9 cellular contexts compared by ENCODE assay signal in the genomic region with DNA sequence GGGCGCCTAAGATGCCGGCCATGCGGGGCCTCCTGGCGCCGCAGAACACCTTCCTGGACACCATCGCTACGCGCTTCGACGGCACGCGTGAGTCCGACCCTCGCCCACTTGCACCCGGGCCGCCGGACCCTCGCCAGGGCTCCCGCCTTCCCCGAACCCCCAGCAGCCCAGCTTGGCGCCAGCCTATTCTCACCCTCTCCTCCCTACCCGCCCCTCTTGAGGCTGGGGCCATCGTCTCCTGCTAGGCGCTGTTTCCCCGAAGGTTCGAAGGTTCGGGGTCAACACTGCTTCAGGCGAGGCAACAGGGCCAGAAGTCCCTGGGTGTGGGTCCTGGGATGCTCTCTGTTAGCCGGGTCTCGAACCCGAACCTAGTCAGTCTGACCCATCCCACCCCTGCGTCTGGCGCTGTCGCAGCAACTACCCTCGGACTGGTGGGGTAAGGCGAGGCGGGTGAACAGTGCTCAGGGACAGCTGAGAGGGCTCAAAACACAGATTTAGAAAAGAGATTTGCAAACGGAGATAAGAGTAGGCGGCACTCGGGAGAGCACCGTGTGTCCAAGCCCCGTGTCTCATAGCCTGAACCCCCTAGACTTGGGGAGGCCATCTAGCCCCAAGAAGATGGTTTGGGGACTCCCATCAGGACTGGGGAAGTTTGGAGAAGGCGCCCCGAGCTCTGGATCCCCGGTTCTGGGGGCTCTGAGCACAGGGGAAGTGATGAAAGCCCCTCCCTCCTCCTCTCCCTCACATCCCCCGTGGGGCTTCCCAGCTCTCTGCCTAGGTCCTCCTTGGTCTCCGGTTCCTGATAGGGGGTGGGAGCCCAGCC. TPM values are rescaled to one million over a fixed set of nuclear protein-coding genes. Genes with fewer than 3 reads are reported as not detected.
A peak's percentile ranks its signal among the peaks of the same experiment; 100 is the strongest.
DNase-seq lines count a peak whose midpoint lies in the region; ATAC-seq, FAIRE-seq and TF ChIP-seq lines count a peak whose summit lies in the region.
"Had no signal": no experiment of that assay in that cellular context is flagged by ENCODE, and none has a peak within 500 bp of the region (broad histone marks: within the 10 kb centered on the region; RNA-seq: fewer than 3 reads in every experiment).

No MANE protein-coding gene starts in this region.

- H3K36me3 Mint-ChIP-seq in activated CD4-positive, alpha-beta memory T cell treated with anti-CD3 and anti-CD28 coated beads, Interleukin-2, amount 10 ng/mL, durations not matched to agents 7 days and 5 days (ENCODE audit: low read depth), result no peaks in the 10 kb centered on the region

- H3K4me3 ChIP-seq in HepG2 (replicated peaks in 1 of 3; ENCODE audit: insufficient read depth in 1 of 3, low read depth in 2 of 3, low read length in 3 of 3) (peak overlapping the region in 1 of 3 experiments; percentile 77; a peak in 1 of 6 replicates), urinary bladder (ENCODE audit: low read depth, low read length) (peak overlapping the region; percentile 53)

- peaks cover 26% of the 10 kb centered on the region for H3K4me1 Mint-ChIP-seq in activated CD4-positive, alpha-beta memory T cell treated with anti-CD3 and anti-CD28 coated beads, Interleukin-2, amount 10 ng/mL, durations not matched to agents 7 days and 5 days

- H3K27ac ChIP-seq in HepG2 (ENCODE audit: extremely low read length, insufficient read depth, low read length), result no peak overlapping the region
- no peak overlapping the region for H3K27ac ChIP-seq in urinary bladder (ENCODE audit: low read depth)

- no peaks in the 10 kb centered on the region for H3K9me3 ChIP-seq in HepG2 (ENCODE audit: low read length)

- no peaks in the 10 kb centered on the region for H3K9me3 Mint-ChIP-seq in activated CD4-positive, alpha-beta memory T cell treated with anti-CD3 and anti-CD28 coated beads, Interleukin-2, amount 10 ng/mL, durations not matched to agents 7 days and 5 days

- in situ Hi-C loops in HepG2 (cut with HindIII; ENCODE audit: extremely low pct_ligation_motif_present, low pct_unique_long_range_greater_than_20kb), result no loop called here

- no peak for TF ChIP-seq RAD21 in HepG2 (CRISPR knock-in tag; IDR thresholded peaks at IDR 0.05)

- H3K36me3 ChIP-seq in HepG2 (replicated peaks in 1 of 2; ENCODE audit: control insufficient read depth in 1 of 2, insufficient read depth in 2 of 2, low read length in 2 of 2), result no peaks in the 10 kb centered on the region
- H3K36me3 ChIP-seq in urinary bladder (ENCODE audit: insufficient read depth), result no peaks in the 10 kb centered on the region

- TF ChIP-seq EP300 in HepG2 (IDR thresholded peaks at IDR 0.05; ENCODE audit: low read depth in 2 of 2, low read length in 2 of 2) (no peak), HepG2 (CRISPR knock-in tag; IDR thresholded peaks at IDR 0.05; ENCODE audit: borderline replicate concordance) (no peak)

- CTCF ChIA-PET in activated CD4-positive, alpha-beta memory T cell treated with anti-CD3 and anti-CD28 coated beads, Interleukin-2, amount 10 ng/mL, durations not matched to agents 7 days and 5 days (lab: Charles Lee), result interaction anchor here (1.6 to 2.7 kb wide), 2 partner anchors 14 to 41 kb away, joined by 4 to 7 read pairs; no protein-coding TSS in a partner anchor
- CTCF ChIA-PET in HepG2 (lab: Yijun Ruan, JAX; ENCODE audit: low intra/inter-chr PET ratio, low total read pairs), result no interaction called here

- H3K4me2 ChIP-seq in HepG2 (ENCODE audit: low read depth, low read length), result peak overlapping the region; percentile 27; the same call in 1 of the 2 replicates

- TF ChIP-seq CTCF in HepG2 (CRISPR knock-in tag; IDR thresholded peaks at IDR 0.05), result no peak

- no TSS peak for BruUV-seq in HepG2 (replicated peaks; lab: Mats Ljungman, UMichigan)

- H3K4me1 ChIP-seq in HepG2 (ENCODE audit: insufficient read depth, low read length), result peaks cover 75% of the 10 kb centered on the region
- H3K4me1 ChIP-seq in urinary bladder (ENCODE audit: insufficient read depth), result no peaks in the 10 kb centered on the region

- DNase-seq in left ventricle myocardium superior (peak; percentile 25), Right ventricle myocardium superior (no peak), HepG2 (ENCODE audit: low spot score) (no peak)
- DNase-seq in activated CD4-positive, alpha-beta memory T cell treated with anti-CD3 and anti-CD28 coated beads, Interleukin-2, amount 10 ng/mL, durations not matched to agents 7 days and 5 days, result no peak
- no peak for DNase-seq in stimulated activated CD4-positive, alpha-beta T cell treated with anti-CD3 and anti-CD28 coated beads, Interleukin-4, amount 100 ng/mL, for 1 hour
- DNase-seq: DMS 273 treated with DMSO at 0.1 percent for 48 hours had no signal

- peaks cover 11 to 55% of the 10 kb centered on the region in 2 experiments for H3K27me3 ChIP-seq in HepG2 (ENCODE audit: control insufficient read depth in 1 of 2, insufficient read depth in 2 of 2, low read length in 2 of 2)

- peaks cover 51% of the 10 kb centered on the region for H3K27me3 Mint-ChIP-seq in activated CD4-positive, alpha-beta memory T cell treated with anti-CD3 and anti-CD28 coated beads, Interleukin-2, amount 10 ng/mL, durations not matched to agents 7 days and 5 days

- 28% methylated on average over 10 of the region's 47 CpGs for WGBS in HepG2 (ENCODE audit: low lambda C conversion rate)
- 10% methylated on average over 47 of the region's 47 CpGs for WGBS in urinary bladder

- H3K27ac Mint-ChIP-seq in activated CD4-positive, alpha-beta memory T cell treated with anti-CD3 and anti-CD28 coated beads, Interleukin-2, amount 10 ng/mL, durations not matched to agents 7 days and 5 days, result no peak overlapping the region

- TF ChIP-seq POLR2A in HepG2 (IDR thresholded peaks at IDR 0.05; ENCODE audit: insufficient read depth in 1 of 2, low read depth in 2 of 2, low read length in 2 of 2), result no peak
- no peak for TF ChIP-seq POLR2A in GM18505 (IDR thresholded peaks at IDR 0.05; ENCODE audit: borderline replicate concordance, extremely low read depth, insufficient read depth, insufficient read length)

- no peak overlapping the region for H2AFZ ChIP-seq in HepG2 (ENCODE audit: low read length)

- POLR2A ChIA-PET in activated CD4-positive, alpha-beta memory T cell treated with anti-CD3 and anti-CD28 coated beads, Interleukin-2, amount 10 ng/mL, durations not matched to agents 7 days and 5 days (lab: Charles Lee), result interaction anchor here (1.1 to 3.6 kb wide), 4 partner anchors 14 to 173 kb away, joined by 3 to 12 read pairs (median 8); a partner anchor contains a TSS
- POLR2A ChIA-PET in HepG2 (lab: Yijun Ruan, JAX), result no interaction called here

- H3K4me3 Mint-ChIP-seq in activated CD4-positive, alpha-beta memory T cell treated with anti-CD3 and anti-CD28 coated beads, Interleukin-2, amount 10 ng/mL, durations not matched to agents 7 days and 5 days, result peak overlapping the region; percentile 50

- H3K79me2 ChIP-seq in HepG2 (ENCODE audit: insufficient read depth, low read length), result no peaks in the 10 kb centered on the region

- H3K9ac ChIP-seq in HepG2 (ENCODE audit: insufficient read depth, low read depth, low read length), result no peak overlapping the region

- intact Hi-C loops in left ventricle myocardium superior (cut with micrococcal nuclease) (no loop called here), Right ventricle myocardium superior (cut with DNase I) (no loop called here), HepG2 (cut with micrococcal nuclease; ENCODE audit: unreplicated experiment) (no loop called here)

- no peak for ATAC-seq in left ventricle myocardium superior
- ATAC-seq in Right ventricle myocardium superior (ENCODE audit: poor library complexity), result no peak
- ATAC-seq in HepG2, result no peak
- ATAC-seq in HG02981 (IDR thresholded peaks at IDR 0.05; ENCODE audit: unreplicated experiment), result no peak
- ATAC-seq in GM18505 (IDR thresholded peaks at IDR 0.05; ENCODE audit: unreplicated experiment), result no peak

- no peaks in the 10 kb centered on the region for H4K20me1 ChIP-seq in HepG2 (ENCODE audit: insufficient read depth, low read length)

- FAIRE-seq in HepG2 (lab: Jason Lieb, UNC), result no peak

RNA-seq across cellular contexts. Expression of a gene that starts 0.8 kb away (rescaled TPM):
- total RNA-seq in left ventricle myocardium superior, result 0.30 TPM
- total RNA-seq in Right ventricle myocardium superior, result 0.16 TPM
- total RNA-seq in activated CD4-positive, alpha-beta memory T cell treated with anti-CD3 and anti-CD28 coated beads, Interleukin-2, amount 10 ng/mL, durations not matched to agents 7 days and 5 days, result under 1 TPM; 0.58 to 0.90 TPM
- total RNA-seq in HepG2 (2016; rRNA removed; fragmentation: Illumina TruSeq; extraction: Trizol), result 0.07 and 0.13 TPM in 2 replicates
- not detected in 2 replicates for total RNA-seq in HepG2 (2016; cell fraction: cytosol; rRNA removed; fragmentation: Illumina TruSeq; extraction: Trizol; ENCODE audit: low read depth)
- total RNA-seq in HepG2 (2016; cell fraction: insoluble cytoplasmic fraction; rRNA removed; fragmentation: Illumina TruSeq; extraction: Trizol), result 0.06 and 0.09 TPM in 2 replicates
- not detected in 2 replicates for total RNA-seq in HepG2 (2016; cell fraction: membrane; rRNA removed; fragmentation: Illumina TruSeq; extraction: Trizol)
- total RNA-seq in HepG2 (2016; cell fraction: nucleus; rRNA removed; fragmentation: Illumina TruSeq; extraction: Trizol), result not detected in 2 replicates
- polyA plus RNA-seq in HepG2 (2011; rRNA removed), result 0.01 and 0.03 TPM in 2 replicates
- polyA plus RNA-seq in HepG2 (2011; cell fraction: cytosol; rRNA removed), result 0.04 TPM in 1 of 2 replicates, not detected in the other
- polyA plus RNA-seq in HepG2 (2011; cell fraction: nucleus; rRNA removed), result 0.05 and 0.23 TPM in 2 replicates
- 0.08 TPM in 1 of 2 replicates, not detected in the other for polyA plus RNA-seq in HepG2 (2012)
- polyA plus RNA-seq in HepG2 (2016; cell fraction: cytosol; fragmentation: Illumina TruSeq; extraction: Trizol; ENCODE audit: low read depth), result not detected in 2 replicates
- polyA plus RNA-seq in HepG2 (2016; cell fraction: insoluble cytoplasmic fraction; fragmentation: Illumina TruSeq; extraction: Trizol; ENCODE audit: low read depth), result not detected in 2 replicates
- 0.32 TPM in 1 of 2 replicates, not detected in the other for polyA plus RNA-seq in HepG2 (2016; cell fraction: membrane; fragmentation: Illumina TruSeq; extraction: Trizol; ENCODE audit: low read depth)
- 0.48 TPM in 1 of 2 replicates, not detected in the other for polyA plus RNA-seq in HepG2 (2016; cell fraction: nucleus; fragmentation: Illumina TruSeq; extraction: Trizol; ENCODE audit: insufficient read depth, low read depth)
- not detected in 2 replicates for polyA minus RNA-seq in HepG2 (2011; rRNA and poly(A)+ RNA removed; ENCODE audit: low replicate concordance)
- polyA minus RNA-seq in HepG2 (2011; cell fraction: cytosol; rRNA and poly(A)+ RNA removed), result not detected in 2 replicates
- not detected in 2 replicates for polyA minus RNA-seq in HepG2 (2011; cell fraction: nucleus; rRNA and poly(A)+ RNA removed)
- 0.58 TPM for total RNA-seq in urinary bladder
- polyA plus RNA-seq in urinary bladder, result 0.28 TPM

RNA-seq across cellular contexts. Expression of a gene that starts 28.3 kb away (rescaled TPM):
- total RNA-seq in left ventricle myocardium superior (94.4 TPM), Right ventricle myocardium superior (83.0 TPM), HepG2 (2016; rRNA removed; fragmentation: Illumina TruSeq; extraction: Trizol) (66.3 and 76.8 TPM in 2 replicates), urinary bladder (23.0 TPM)
- total RNA-seq in activated CD4-positive, alpha-beta memory T cell treated with anti-CD3 and anti-CD28 coated beads, Interleukin-2, amount 10 ng/mL, durations not matched to agents 7 days and 5 days, result 10 to 100 TPM; 70.5 to 73.1 TPM
- total RNA-seq in HepG2 (2016; cell fraction: cytosol; rRNA removed; fragmentation: Illumina TruSeq; extraction: Trizol; ENCODE audit: low read depth), result 32.9 and 37.0 TPM in 2 replicates
- 64.5 and 67.8 TPM in 2 replicates for total RNA-seq in HepG2 (2016; cell fraction: insoluble cytoplasmic fraction; rRNA removed; fragmentation: Illumina TruSeq; extraction: Trizol)
- total RNA-seq in HepG2 (2016; cell fraction: membrane; rRNA removed; fragmentation: Illumina TruSeq; extraction: Trizol), result 57.5 and 79.5 TPM in 2 replicates
- total RNA-seq in HepG2 (2016; cell fraction: nucleus; rRNA removed; fragmentation: Illumina TruSeq; extraction: Trizol), result 53.8 and 61.6 TPM in 2 replicates
- polyA plus RNA-seq in HepG2 (2011; rRNA removed) (51.0 and 51.1 TPM in 2 replicates), urinary bladder (48.3 TPM)
- polyA plus RNA-seq in HepG2 (2011; cell fraction: cytosol; rRNA removed), result 42.1 and 59.2 TPM in 2 replicates
- 183 and 211 TPM in 2 replicates for polyA plus RNA-seq in HepG2 (2011; cell fraction: nucleus; rRNA removed)
- 23.8 and 25.1 TPM in 2 replicates for polyA plus RNA-seq in HepG2 (2012)
- 23.7 and 32.2 TPM in 2 replicates for polyA plus RNA-seq in HepG2 (2016; cell fraction: cytosol; fragmentation: Illumina TruSeq; extraction: Trizol; ENCODE audit: low read depth)
- 64.6 and 74.5 TPM in 2 replicates for polyA plus RNA-seq in HepG2 (2016; cell fraction: insoluble cytoplasmic fraction; fragmentation: Illumina TruSeq; extraction: Trizol; ENCODE audit: low read depth)
- 48.0 and 61.2 TPM in 2 replicates for polyA plus RNA-seq in HepG2 (2016; cell fraction: membrane; fragmentation: Illumina TruSeq; extraction: Trizol; ENCODE audit: low read depth)
- 102 and 107 TPM in 2 replicates for polyA plus RNA-seq in HepG2 (2016; cell fraction: nucleus; fragmentation: Illumina TruSeq; extraction: Trizol; ENCODE audit: insufficient read depth, low read depth)
- 111 and 194 TPM in 2 replicates for polyA minus RNA-seq in HepG2 (2011; rRNA and poly(A)+ RNA removed; ENCODE audit: low replicate concordance)
- polyA minus RNA-seq in HepG2 (2011; cell fraction: cytosol; rRNA and poly(A)+ RNA removed), result 18.1 and 20.3 TPM in 2 replicates
- 29.8 and 41.8 TPM in 2 replicates for polyA minus RNA-seq in HepG2 (2011; cell fraction: nucleus; rRNA and poly(A)+ RNA removed)
